In genomic region chr1:50424940-50425375, GRCh38 we compare ENCODE assay signal across 13 cellular contexts. TPM values are rescaled to one million over a fixed set of nuclear protein-coding genes. Genes with fewer than 3 reads are reported as not detected.
A peak's percentile ranks its signal among the peaks of the same experiment; 100 is the strongest.
DNase-seq lines count a peak whose midpoint lies in the region; ATAC-seq, FAIRE-seq and TF ChIP-seq lines count a peak whose summit lies in the region.
"Had no signal": no experiment of that assay in that cellular context is flagged by ENCODE, and none has a peak within 500 bp of the region (broad histone marks: within the 10 kb centered on the region; RNA-seq: fewer than 3 reads in every experiment).

No MANE protein-coding gene starts in this region.

- no peaks in the 10 kb centered on the region for H3K9me3 Mint-ChIP-seq in activated B cell treated with CpG ODN at 0.5 μM for 24 hours

- peak overlapping the region; percentile 60; the same call in 1 of the 2 replicates for H3K4me3 ChIP-seq in GM08714 (ENCODE audit: low read length)
- H3K4me3 ChIP-seq in esophagus (ENCODE audit: low read depth in 1 of 2, low read length in 2 of 2) = peak overlapping the region; percentile 38 to 65
- no peak overlapping the region for H3K4me3 ChIP-seq in skeletal muscle satellite cell (ENCODE audit: low read length)
- no peak overlapping the region for H3K4me3 ChIP-seq in HepG2 (replicated peaks in 1 of 3; ENCODE audit: insufficient read depth in 1 of 3, low read depth in 2 of 3, low read length in 3 of 3)
- H3K4me3 ChIP-seq: cardiac muscle cell, lung had no signal

- CTCF ChIA-PET in activated B cell treated with CpG ODN at 0.5 μM for 24 hours (lab: Charles Lee) (no interaction called here), HepG2 (lab: Yijun Ruan, JAX; ENCODE audit: low intra/inter-chr PET ratio, low total read pairs) (no interaction called here)

- POLR2A ChIA-PET in activated B cell treated with CpG ODN at 0.5 μM for 24 hours (lab: Charles Lee) = no interaction called here
- POLR2A ChIA-PET in HepG2 (lab: Yijun Ruan, JAX) = no interaction called here

- no peak for TF ChIP-seq RAD21 in HepG2 (CRISPR knock-in tag; IDR thresholded peaks at IDR 0.05)

- in situ Hi-C loops in HepG2 (cut with HindIII; ENCODE audit: extremely low pct_ligation_motif_present, low pct_unique_long_range_greater_than_20kb) = no loop called here

- peak overlapping the region; percentile 86 for H3K4me3 Mint-ChIP-seq in activated B cell treated with CpG ODN at 0.5 μM for 24 hours

- peaks cover 47% of the 10 kb centered on the region for H3K4me1 Mint-ChIP-seq in activated B cell treated with CpG ODN at 0.5 μM for 24 hours

- peaks cover 74% of the 10 kb centered on the region for H3K27me3 Mint-ChIP-seq in activated B cell treated with CpG ODN at 0.5 μM for 24 hours

- H3K27ac ChIP-seq in esophagus (ENCODE audit: low read depth in 2 of 2, low read length in 1 of 2) (no peak overlapping the region), HepG2 (ENCODE audit: extremely low read length, insufficient read depth, low read length) (no peak overlapping the region)
- H3K27ac ChIP-seq: cardiac muscle cell, gastrocnemius medialis had no signal

- H4K20me1 ChIP-seq in HepG2 (ENCODE audit: insufficient read depth, low read length) = no peaks in the 10 kb centered on the region

- no peak for FAIRE-seq in HepG2 (lab: Jason Lieb, UNC)

- WGBS in esophagus, 2 donors = 12 to 16% methylated on average over 35 of the region's 35 CpGs
- WGBS in HepG2 (ENCODE audit: low lambda C conversion rate) = 64% methylated on average over 33 of the region's 35 CpGs

- peak overlapping the region; percentile 10 for H3K27ac Mint-ChIP-seq in activated B cell treated with CpG ODN at 0.5 μM for 24 hours

- no TSS peak for BruUV-seq in HepG2 (replicated peaks; lab: Mats Ljungman, UMichigan)

- peaks cover 3 to 17% of the 10 kb centered on the region in 2 donors for H3K4me1 ChIP-seq in esophagus (ENCODE audit: control insufficient read depth in 2 of 2, insufficient read depth in 2 of 2, low read length in 1 of 2)
- peaks cover 21% of the 10 kb centered on the region for H3K4me1 ChIP-seq in skeletal muscle satellite cell (ENCODE audit: control insufficient read depth, insufficient read depth, low read length)
- H3K4me1 ChIP-seq in HepG2 (ENCODE audit: insufficient read depth, low read length) = peaks cover 13% of the 10 kb centered on the region

- H3K9me3 ChIP-seq in esophagus (ENCODE audit: control insufficient read depth in 2 of 2, insufficient read depth in 1 of 2, low read depth in 1 of 2, low read length in 1 of 2) = peaks cover 0 to 10% of the 10 kb centered on the region in 2 donors
- H3K9me3 ChIP-seq in skeletal muscle satellite cell (replicated peaks; ENCODE audit: low read length) = no peaks in the 10 kb centered on the region
- no peaks in the 10 kb centered on the region for H3K9me3 ChIP-seq in HepG2 (ENCODE audit: low read length)
- H3K9me3 ChIP-seq: gastrocnemius medialis had no signal

- H3K9ac ChIP-seq in skeletal muscle satellite cell (ENCODE audit: low read depth, low read length) = no peak overlapping the region
- H3K9ac ChIP-seq in HepG2 (ENCODE audit: insufficient read depth, low read depth, low read length) = no peak overlapping the region

- H2AFZ ChIP-seq in HepG2 (ENCODE audit: low read length) = no peak overlapping the region

- DNase-seq in activated B cell treated with CpG ODN at 0.5 μM for 24 hours = no peak
- DNase-seq in NCI-H1048 (lab: John Stamatoyannopoulos, UW) = no peak
- DNase-seq in GDM1 (lab: John Stamatoyannopoulos, UW) = no peak
- no peak for DNase-seq in HepG2 (ENCODE audit: low spot score)
- DNase-seq: activated CD4-positive, CD25-positive, alpha-beta regulatory T cell; gastrocnemius medialis; NCI-H187 had no signal

- no peak for TF ChIP-seq POLR2A in HepG2 (IDR thresholded peaks at IDR 0.05; ENCODE audit: insufficient read depth in 1 of 2, low read depth in 2 of 2, low read length in 2 of 2)

- intact Hi-C loops in activated B cell treated with CpG ODN at 0.5 μM for 24 hours (cut with micrococcal nuclease) (loop anchor here (10.0 kb wide), 1 partner anchor 550 kb away; the partner anchor contains the start of gene CDKN2C), HepG2 (cut with micrococcal nuclease; ENCODE audit: unreplicated experiment) (no loop called here)

- H3K27me3 ChIP-seq in esophagus (ENCODE audit: control insufficient read depth in 1 of 2, insufficient read depth in 2 of 2, low read length in 2 of 2) (peaks cover 0 to 37% of the 10 kb centered on the region in 2 donors), skeletal muscle satellite cell (ENCODE audit: control insufficient read depth, insufficient read depth, low read length) (peaks cover 99% of the 10 kb centered on the region), HepG2 (ENCODE audit: control insufficient read depth in 1 of 2, insufficient read depth in 2 of 2, low read length in 2 of 2) (peaks cover 8 to 78% of the 10 kb centered on the region in 2 experiments)

- no peak for TF ChIP-seq EP300 in HepG2 (IDR thresholded peaks at IDR 0.05; ENCODE audit: low read depth in 2 of 2, low read length in 2 of 2)
- TF ChIP-seq EP300 in HepG2 (CRISPR knock-in tag; IDR thresholded peaks at IDR 0.05; ENCODE audit: borderline replicate concordance) = no peak

- H3K36me3 ChIP-seq in esophagus (ENCODE audit: control insufficient read depth in 2 of 2, insufficient read depth in 2 of 2, low read length in 1 of 2) (no peaks in the 10 kb centered on the region), skeletal muscle satellite cell (ENCODE audit: insufficient read depth, low read length) (no peaks in the 10 kb centered on the region), HepG2 (replicated peaks in 1 of 2; ENCODE audit: control insufficient read depth in 1 of 2, insufficient read depth in 2 of 2, low read length in 2 of 2) (no peaks in the 10 kb centered on the region)
- H3K36me3 ChIP-seq: cardiac muscle cell, gastrocnemius medialis had no signal

- ATAC-seq in activated B cell treated with CpG ODN at 0.5 μM for 24 hours (ENCODE audit: low read depth) (no peak), HepG2 (no peak)
- ATAC-seq: gastrocnemius medialis had no signal

- H3K36me3 Mint-ChIP-seq in activated B cell treated with CpG ODN at 0.5 μM for 24 hours (ENCODE audit: low read depth) = peaks cover 2% of the 10 kb centered on the region

- no peak for TF ChIP-seq CTCF in activated B cell treated with CpG ODN at 0.5 μM for 24 hours (IDR thresholded peaks at IDR 0.05)
- no peak for TF ChIP-seq CTCF in HepG2 (CRISPR knock-in tag; IDR thresholded peaks at IDR 0.05)

- H3K4me2 ChIP-seq in skeletal muscle satellite cell (ENCODE audit: low read length) (peak overlapping the region; percentile 80), HepG2 (ENCODE audit: low read depth, low read length) (no peak overlapping the region)

- no peaks in the 10 kb centered on the region for H3K79me2 ChIP-seq in HepG2 (ENCODE audit: insufficient read depth, low read length)

TF ChIP-seq in HepG2, 621 proteins besides CTCF, POLR2A, EP300 and RAD21 (continues in another document):
- no peak for TF ChIP-seq PHB2 (IDR thresholded peaks at IDR 0.05; ENCODE audit: partially characterized antibody)
- TF ChIP-seq HIVEP1 (CRISPR knock-in tag; IDR thresholded peaks at IDR 0.05) = no peak
- no peak for TF ChIP-seq ZNF557 (CRISPR knock-in tag; IDR thresholded peaks at IDR 0.05)
- no peak for TF ChIP-seq ZNF253 (CRISPR knock-in tag; IDR thresholded peaks at IDR 0.05; ENCODE audit: borderline replicate concordance)
- TF ChIP-seq NBN (conservative IDR thresholded peaks at IDR 0.05) = no peak
- TF ChIP-seq LBX2 (CRISPR knock-in tag; IDR thresholded peaks at IDR 0.05; ENCODE audit: borderline replicate concordance) = no peak
- TF ChIP-seq CENPX (CRISPR knock-in tag; IDR thresholded peaks at IDR 0.05) = no peak
- no peak for TF ChIP-seq ATRX (CRISPR knock-in tag; IDR thresholded peaks at IDR 0.05; ENCODE audit: borderline replicate concordance)
- no peak for TF ChIP-seq EZH2 (conservative IDR thresholded peaks at IDR 0.05; ENCODE audit: low read depth, low read length)
- no peak for TF ChIP-seq SMARCC2 (IDR thresholded peaks at IDR 0.05)
- no peak for TF ChIP-seq ZNF225 (CRISPR knock-in tag; IDR thresholded peaks at IDR 0.05)

RNA-seq across cellular contexts. Expression of gene DMRTA2, which starts 1.7 kb away (rescaled TPM):
- not detected in 2 replicates for total RNA-seq in activated B cell treated with CpG ODN at 0.5 μM for 24 hours
- polyA plus RNA-seq in esophagus = 1 to 10 TPM in 1 of 2 donors, under 1 TPM in 1; 0.98 to 1.5 TPM
- total RNA-seq in skeletal muscle satellite cell (2012; rRNA removed) = under 0.01 TPM in 1 of 2 replicates, not detected in the other
- not detected in 2 replicates for total RNA-seq in HepG2 (2016; rRNA removed; fragmentation: Illumina TruSeq; extraction: Trizol)
- not detected in 2 replicates for total RNA-seq in HepG2 (2016; cell fraction: cytosol; rRNA removed; fragmentation: Illumina TruSeq; extraction: Trizol; ENCODE audit: low read depth)
- total RNA-seq in HepG2 (2016; cell fraction: insoluble cytoplasmic fraction; rRNA removed; fragmentation: Illumina TruSeq; extraction: Trizol) = not detected in 2 replicates
- total RNA-seq in HepG2 (2016; cell fraction: membrane; rRNA removed; fragmentation: Illumina TruSeq; extraction: Trizol) = not detected in 2 replicates
- total RNA-seq in HepG2 (2016; cell fraction: nucleus; rRNA removed; fragmentation: Illumina TruSeq; extraction: Trizol) = not detected in 2 replicates
- 0.03 TPM in 1 of 2 replicates, not detected in the other for polyA plus RNA-seq in HepG2 (2011; rRNA removed)
- polyA plus RNA-seq in HepG2 (2011; cell fraction: cytosol; rRNA removed) = 0.01 TPM in 1 of 2 replicates, not detected in the other
- polyA plus RNA-seq in HepG2 (2011; cell fraction: nucleus; rRNA removed) = not detected in 2 replicates
- not detected in 2 replicates for polyA plus RNA-seq in HepG2 (2012)
- 0.05 TPM in 1 of 2 replicates, not detected in the other for polyA plus RNA-seq in HepG2 (2016; cell fraction: cytosol; fragmentation: Illumina TruSeq; extraction: Trizol; ENCODE audit: low read depth)
- polyA plus RNA-seq in HepG2 (2016; cell fraction: insoluble cytoplasmic fraction; fragmentation: Illumina TruSeq; extraction: Trizol; ENCODE audit: low read depth) = not detected in 2 replicates
- not detected in 2 replicates for polyA plus RNA-seq in HepG2 (2016; cell fraction: membrane; fragmentation: Illumina TruSeq; extraction: Trizol; ENCODE audit: low read depth)
- not detected in 2 replicates for polyA plus RNA-seq in HepG2 (2016; cell fraction: nucleus; fragmentation: Illumina TruSeq; extraction: Trizol; ENCODE audit: insufficient read depth, low read depth)
- not detected in 2 replicates for polyA minus RNA-seq in HepG2 (2011; rRNA and poly(A)+ RNA removed; ENCODE audit: low replicate concordance)
- not detected in 2 replicates for polyA minus RNA-seq in HepG2 (2011; cell fraction: cytosol; rRNA and poly(A)+ RNA removed)
- 0.13 TPM in 1 of 2 replicates, not detected in the other for polyA minus RNA-seq in HepG2 (2011; cell fraction: nucleus; rRNA and poly(A)+ RNA removed)
- total RNA-seq: gastrocnemius medialis, OCI-LY7 had no signal
- polyA plus RNA-seq: cardiac muscle cell had no signal

Comparison
In these comparisons a context has a peak if more than half of its experiments do, and no peak if none do; other contexts are left out.
1. H3K4me3 ChIP-seq: peak in GM08714 (single experiment) and esophagus (2 of 2); none in skeletal muscle satellite cell (single experiment) and HepG2 (0 of 3).